In genomic region chr20:12925214-12925755, GRCh38 we compare ENCODE assay signal across 1 cellular context.
TF ChIP-seq lines count a peak whose summit lies in the region.

No MANE protein-coding gene starts in this region.

TF ChIP-seq in GM12878, 131 proteins besides CTCF, POLR2A, EP300 and RAD21 (continued from another document and continues in another):
- no peak for TF ChIP-seq ZBTB40 (IDR thresholded peaks at IDR 0.05; ENCODE audit: borderline replicate concordance)
- TF ChIP-seq SMAD5 (IDR thresholded peaks at IDR 0.05; ENCODE audit: low read depth) = no peak
- TF ChIP-seq IKZF2 (IDR thresholded peaks at IDR 0.05) = 0 out of 4 replicates have a peak, but pooled peaks have one; percentile 20 to 28
- TF ChIP-seq STAT3 (IDR thresholded peaks at IDR 0.05; ENCODE audit: low read depth, low read length) = no peak
- TF ChIP-seq MEF2A (IDR thresholded peaks at IDR 0.05; ENCODE audit: insufficient read depth, low read depth, low read length) = no peak
- no peak for TF ChIP-seq ZBED1 (IDR thresholded peaks at IDR 0.05; ENCODE audit: borderline replicate concordance)
- TF ChIP-seq CREM (IDR thresholded peaks at IDR 0.05; ENCODE audit: low read depth) = no peak
- 0 out of 2 replicates have a peak, but pooled peaks have one; percentile 30 for TF ChIP-seq EED (IDR thresholded peaks at IDR 0.05; ENCODE audit: low read depth)
- TF ChIP-seq SUPT20H (IDR thresholded peaks at IDR 0.05; ENCODE audit: borderline replicate concordance, control insufficient read depth, low read depth, low read length) = no peak
- TF ChIP-seq ZBTB11 (CRISPR knock-in tag; IDR thresholded peaks at IDR 0.05) = no peak
- TF ChIP-seq DPF2 (IDR thresholded peaks at IDR 0.05) = no peak
- TF ChIP-seq CBFB (IDR thresholded peaks at IDR 0.05; ENCODE audit: low read depth) = no peak
- TF ChIP-seq ZZZ3 (IDR thresholded peaks at IDR 0.05; ENCODE audit: control insufficient read depth, insufficient read length, low read depth) = no peak
- TF ChIP-seq FOXK2 (IDR thresholded peaks at IDR 0.05) = no peak
- TF ChIP-seq MEF2B (IDR thresholded peaks at IDR 0.05; ENCODE audit: partially characterized antibody, poor library complexity, severe bottlenecking) = no peak
- TF ChIP-seq CEBPB (IDR thresholded peaks at IDR 0.05; ENCODE audit: borderline replicate concordance in 1 of 2, low read depth in 2 of 2, low read length in 2 of 2) = no peak
- no peak for TF ChIP-seq TARDBP (IDR thresholded peaks at IDR 0.05; ENCODE audit: borderline replicate concordance)
- no peak for TF ChIP-seq SREBF2 (IDR thresholded peaks at IDR 0.05; ENCODE audit: low read length)
- TF ChIP-seq RB1 (IDR thresholded peaks at IDR 0.05; ENCODE audit: borderline replicate concordance) = peak; percentile 47; the same call in 1 of the 2 replicates
- TF ChIP-seq MAX (IDR thresholded peaks at IDR 0.05; ENCODE audit: low read depth, low read length) = no peak
- no peak for TF ChIP-seq YBX1 (IDR thresholded peaks at IDR 0.05)
- TF ChIP-seq SIX5 (IDR thresholded peaks at IDR 0.05; ENCODE audit: low read depth, low read length, severe bottlenecking) = no peak
- TF ChIP-seq ETV6 (conservative IDR thresholded peaks at IDR 0.05 in 1 of 2, IDR thresholded peaks at IDR 0.05 in 1 of 2; ENCODE audit: borderline replicate concordance in 1 of 2, low read depth in 1 of 2) = no peak; a peak in 1 of 4 replicates
- no peak for TF ChIP-seq PAX5 (IDR thresholded peaks at IDR 0.05; ENCODE audit: borderline replicate concordance, low read depth, low read length)
- TF ChIP-seq SUZ12 (IDR thresholded peaks at IDR 0.05; ENCODE audit: unreplicated experiment) = no peak
- TF ChIP-seq GATAD2B (conservative IDR thresholded peaks at IDR 0.05; ENCODE audit: low read depth) = no peak
- no peak for TF ChIP-seq RFX5 (IDR thresholded peaks at IDR 0.05; ENCODE audit: low read depth, low read length)
- TF ChIP-seq NBN (IDR thresholded peaks at IDR 0.05) = no peak
- TF ChIP-seq BMI1 (IDR thresholded peaks at IDR 0.05; ENCODE audit: borderline replicate concordance) = no peak
- TF ChIP-seq CBX3 (IDR thresholded peaks at IDR 0.05; ENCODE audit: borderline replicate concordance, low read depth) = no peak
- no peak for TF ChIP-seq BCLAF1 (IDR thresholded peaks at IDR 0.05)
- no peak for TF ChIP-seq ATF2 (IDR thresholded peaks at IDR 0.05; ENCODE audit: low read length)
- no peak for TF ChIP-seq BACH1 (IDR thresholded peaks at IDR 0.05; ENCODE audit: borderline replicate concordance)
- no peak for TF ChIP-seq ZBTB4 (CRISPR knock-in tag; IDR thresholded peaks at IDR 0.05)
- TF ChIP-seq EZH2 (IDR thresholded peaks at IDR 0.05; ENCODE audit: borderline replicate concordance, control insufficient read depth, low read depth, low read length) = no peak
- no peak for TF ChIP-seq NFXL1 (IDR thresholded peaks at IDR 0.05; ENCODE audit: borderline replicate concordance)
- no peak for TF ChIP-seq MLLT1 (IDR thresholded peaks at IDR 0.05)
- no peak for TF ChIP-seq ZSCAN29 (IDR thresholded peaks at IDR 0.05)
- TF ChIP-seq PML (IDR thresholded peaks at IDR 0.05; ENCODE audit: low read length) = no peak
- TF ChIP-seq KAT2A (conservative IDR thresholded peaks at IDR 0.05; ENCODE audit: control insufficient read depth, low read depth, low read length) = no peak
- peak; percentile 26 for TF ChIP-seq SKIL (IDR thresholded peaks at IDR 0.05; ENCODE audit: low read depth, poor library complexity, severe bottlenecking)
- TF ChIP-seq SMARCA5 (IDR thresholded peaks at IDR 0.05) = no peak
- TF ChIP-seq YY1 (IDR thresholded peaks at IDR 0.05; ENCODE audit: low read depth, low read length) = 0 out of 2 replicates have a peak, but pooled peaks have one; percentile 31
